1 cellular context compared by ENCODE assay signal in the genomic region with DNA sequence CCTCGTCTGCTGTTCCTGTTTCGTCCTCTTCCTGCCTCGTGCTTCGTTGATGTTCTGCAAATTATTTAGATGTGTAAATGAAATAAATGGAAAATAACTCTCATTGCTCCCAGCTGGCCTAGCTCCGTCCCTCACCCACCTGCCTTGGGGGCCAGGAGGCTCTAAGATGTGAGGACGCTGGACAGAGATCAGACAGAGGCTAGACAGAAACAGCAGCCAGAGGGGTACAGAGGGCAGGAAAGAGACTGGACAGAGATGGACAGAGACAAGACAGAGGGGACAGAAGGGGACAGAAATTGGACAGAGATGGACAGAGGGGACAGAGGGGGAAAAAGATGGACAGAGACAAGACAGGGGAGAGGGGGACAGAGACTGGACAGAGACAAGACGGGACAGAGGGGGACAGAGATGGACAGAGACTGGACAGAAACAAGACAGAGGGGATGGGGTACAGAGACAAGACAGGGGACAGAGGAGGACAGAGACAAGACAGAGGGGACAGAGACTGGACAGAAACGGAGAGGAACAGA.
TF ChIP-seq lines count a peak whose summit lies in the region.

No MANE protein-coding gene starts in this region.

TF ChIP-seq in K562, 482 proteins besides CTCF, POLR2A, EP300 and RAD21:
- no peak for TF ChIP-seq IFI16 (CRISPR knock-in tag; IDR thresholded peaks at IDR 0.05)
- TF ChIP-seq, protein P1, sequence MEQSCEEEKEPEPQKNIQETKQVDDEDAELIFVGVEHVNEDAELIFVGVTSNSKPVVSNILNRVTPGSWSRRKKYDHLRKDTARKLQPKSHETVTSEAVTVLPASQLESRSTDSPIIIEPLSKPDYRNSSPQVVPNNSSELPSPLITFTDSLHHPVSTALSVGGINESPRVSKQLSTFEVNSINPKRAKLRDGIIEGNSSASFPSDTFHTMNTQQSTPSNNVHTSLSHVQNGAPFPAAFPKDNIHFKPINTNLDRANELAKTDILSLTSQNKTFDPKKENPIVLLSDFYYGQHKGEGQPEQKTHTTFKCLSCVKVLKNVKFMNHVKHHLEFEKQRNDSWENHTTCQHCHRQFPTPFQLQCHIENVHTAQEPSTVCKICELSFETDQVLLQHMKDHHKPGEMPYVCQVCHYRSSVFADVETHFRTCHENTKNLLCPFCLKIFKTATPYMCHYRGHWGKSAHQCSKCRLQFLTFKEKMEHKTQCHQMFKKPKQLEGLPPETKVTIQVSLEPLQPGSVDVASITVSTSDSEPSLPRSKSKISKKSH (CRISPR knock-in tag; IDR thresholded peaks at IDR 0.05) = no peak
- TF ChIP-seq, protein P2, sequence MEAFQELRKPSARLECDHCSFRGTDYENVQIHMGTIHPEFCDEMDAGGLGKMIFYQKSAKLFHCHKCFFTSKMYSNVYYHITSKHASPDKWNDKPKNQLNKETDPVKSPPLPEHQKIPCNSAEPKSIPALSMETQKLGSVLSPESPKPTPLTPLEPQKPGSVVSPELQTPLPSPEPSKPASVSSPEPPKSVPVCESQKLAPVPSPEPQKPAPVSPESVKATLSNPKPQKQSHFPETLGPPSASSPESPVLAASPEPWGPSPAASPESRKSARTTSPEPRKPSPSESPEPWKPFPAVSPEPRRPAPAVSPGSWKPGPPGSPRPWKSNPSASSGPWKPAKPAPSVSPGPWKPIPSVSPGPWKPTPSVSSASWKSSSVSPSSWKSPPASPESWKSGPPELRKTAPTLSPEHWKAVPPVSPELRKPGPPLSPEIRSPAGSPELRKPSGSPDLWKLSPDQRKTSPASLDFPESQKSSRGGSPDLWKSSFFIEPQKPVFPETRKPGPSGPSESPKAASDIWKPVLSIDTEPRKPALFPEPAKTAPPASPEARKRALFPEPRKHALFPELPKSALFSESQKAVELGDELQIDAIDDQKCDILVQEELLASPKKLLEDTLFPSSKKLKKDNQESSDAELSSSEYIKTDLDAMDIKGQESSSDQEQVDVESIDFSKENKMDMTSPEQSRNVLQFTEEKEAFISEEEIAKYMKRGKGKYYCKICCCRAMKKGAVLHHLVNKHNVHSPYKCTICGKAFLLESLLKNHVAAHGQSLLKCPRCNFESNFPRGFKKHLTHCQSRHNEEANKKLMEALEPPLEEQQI (IDR thresholded peaks at IDR 0.05) = no peak
- no peak for TF ChIP-seq ELF2 (CRISPR knock-in tag; IDR thresholded peaks at IDR 0.05)
- TF ChIP-seq, protein P3, sequence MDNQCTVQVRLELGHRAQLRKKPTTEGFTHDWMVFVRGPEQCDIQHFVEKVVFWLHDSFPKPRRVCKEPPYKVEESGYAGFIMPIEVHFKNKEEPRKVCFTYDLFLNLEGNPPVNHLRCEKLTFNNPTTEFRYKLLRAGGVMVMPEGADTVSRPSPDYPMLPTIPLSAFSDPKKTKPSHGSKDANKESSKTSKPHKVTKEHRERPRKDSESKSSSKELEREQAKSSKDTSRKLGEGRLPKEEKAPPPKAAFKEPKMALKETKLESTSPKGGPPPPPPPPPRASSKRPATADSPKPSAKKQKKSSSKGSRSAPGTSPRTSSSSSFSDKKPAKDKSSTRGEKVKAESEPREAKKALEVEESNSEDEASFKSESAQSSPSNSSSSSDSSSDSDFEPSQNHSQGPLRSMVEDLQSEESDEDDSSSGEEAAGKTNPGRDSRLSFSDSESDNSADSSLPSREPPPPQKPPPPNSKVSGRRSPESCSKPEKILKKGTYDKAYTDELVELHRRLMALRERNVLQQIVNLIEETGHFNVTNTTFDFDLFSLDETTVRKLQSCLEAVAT (IDR thresholded peaks at IDR 0.05) = peak in 1 of 2 experiments; percentile 41; a peak in 1 of 4 replicates
- TF ChIP-seq SPI1 (IDR thresholded peaks at IDR 0.05; ENCODE audit: borderline replicate concordance, low read depth, low read length) = 0 out of 2 replicates have a peak, but pooled peaks have one; percentile 0
- TF ChIP-seq, protein P4, sequence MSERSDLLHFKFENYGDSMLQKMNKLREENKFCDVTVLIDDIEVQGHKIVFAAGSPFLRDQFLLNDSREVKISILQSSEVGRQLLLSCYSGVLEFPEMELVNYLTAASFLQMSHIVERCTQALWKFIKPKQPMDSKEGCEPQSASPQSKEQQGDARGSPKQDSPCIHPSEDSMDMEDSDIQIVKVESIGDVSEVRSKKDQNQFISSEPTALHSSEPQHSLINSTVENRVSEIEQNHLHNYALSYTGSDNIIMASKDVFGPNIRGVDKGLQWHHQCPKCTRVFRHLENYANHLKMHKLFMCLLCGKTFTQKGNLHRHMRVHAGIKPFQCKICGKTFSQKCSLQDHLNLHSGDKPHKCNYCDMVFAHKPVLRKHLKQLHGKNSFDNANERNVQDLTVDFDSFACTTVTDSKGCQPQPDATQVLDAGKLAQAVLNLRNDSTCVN (CRISPR knock-in tag; IDR thresholded peaks at IDR 0.05) = 0 out of 2 replicates have a peak, but pooled peaks have one; percentile 14
- TF ChIP-seq POU5F1 (IDR thresholded peaks at IDR 0.05; ENCODE audit: borderline replicate concordance, low read depth, low read length, partially characterized antibody) = no peak
- no peak for TF ChIP-seq CREBBP (IDR thresholded peaks at IDR 0.05; ENCODE audit: low read depth, low read length)
- TF ChIP-seq OTX1 (CRISPR knock-in tag; IDR thresholded peaks at IDR 0.05) = 0 out of 2 replicates have a peak, but pooled peaks have one; percentile 48
